In the genomic region with DNA sequence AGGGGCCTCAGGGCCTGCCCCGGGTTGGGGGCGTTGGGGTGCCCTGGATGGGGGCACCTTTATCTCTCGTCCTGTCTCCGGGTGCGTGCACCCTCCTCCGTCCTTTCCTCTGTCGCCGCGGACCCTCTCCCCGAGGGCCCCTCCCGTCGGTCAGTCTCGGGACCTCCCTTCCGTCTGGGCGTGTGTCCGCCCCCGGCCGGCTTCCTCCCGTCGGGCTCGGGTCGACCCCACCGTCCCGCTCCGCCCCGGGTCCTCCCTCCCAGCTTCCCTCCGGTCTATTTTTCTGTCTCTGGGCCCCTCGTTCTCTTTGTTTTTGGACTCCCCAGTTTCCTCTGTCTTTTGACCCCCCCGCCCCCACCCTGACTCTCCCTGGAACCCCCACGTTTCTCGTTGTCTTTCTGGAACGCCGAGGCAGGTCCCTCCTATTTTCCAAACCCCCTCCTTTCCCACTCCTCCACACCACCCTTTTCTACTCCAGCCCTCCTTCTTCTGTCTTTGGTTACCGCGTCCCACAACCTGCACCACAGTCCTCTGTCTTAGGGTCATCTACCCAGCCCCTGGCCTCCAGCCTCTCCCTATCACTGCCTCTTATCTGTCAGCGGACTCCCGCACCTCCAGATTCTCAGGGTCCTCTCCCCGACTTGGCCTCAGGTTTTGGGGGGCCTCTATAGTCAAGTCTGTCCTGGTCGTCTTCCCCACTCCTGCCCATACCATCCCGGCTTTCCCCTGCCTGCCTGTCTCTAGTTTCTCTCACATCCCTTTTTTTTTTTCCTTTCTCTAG, we compare ENCODE assay signal across 8 cellular contexts. TPM values are rescaled to one million over a fixed set of nuclear protein-coding genes. Genes with fewer than 3 reads are reported as not detected.
DNase-seq lines count a peak whose midpoint lies in the region; ATAC-seq and TF ChIP-seq lines count a peak whose summit lies in the region.

No MANE protein-coding gene starts in this region.

- DNase-seq in NCI-H345 (lab: John Stamatoyannopoulos, UW) (peak; percentile 39), NCI-H345 treated with DMSO at 0.1 percent for 48 hours (lab: John Stamatoyannopoulos, UW; ENCODE audit: unreplicated experiment) (no peak), NCI-H69 (lab: John Stamatoyannopoulos, UW) (peak; percentile 60), caudate nucleus (lab: John Stamatoyannopoulos, UW) (peak in 4 of 61 donors; percentile 26 to 63 (median 32)), SKM-1 treated with dmso at 0.1 percent for 144 hours (lab: John Stamatoyannopoulos, UW; ENCODE audit: unreplicated experiment) (no peak)

- no peaks in the 10 kb centered on the region for H3K27me3 ChIP-seq in liver (ENCODE audit: control insufficient read depth in 4 of 4, insufficient read depth in 4 of 4, low read length in 3 of 4)

- 7% methylated on average over 40 of the region's 40 CpGs for WGBS in liver

- peaks cover 0 to 5% (median 3%) of the 10 kb centered on the region in 4 donors for H3K36me3 ChIP-seq in liver (ENCODE audit: control insufficient read depth in 4 of 4, insufficient read depth in 3 of 4, low read depth in 1 of 4, low read length in 3 of 4)

- TF ChIP-seq RAD21 in liver (IDR thresholded peaks at IDR 0.05), result no peak

- H3K9me3 ChIP-seq in liver (ENCODE audit: control insufficient read depth in 4 of 4, low read length in 3 of 4), result no peaks in the 10 kb centered on the region

- H3K4me1 ChIP-seq in liver (ENCODE audit: control insufficient read depth in 4 of 4, insufficient read depth in 4 of 4, low read length in 3 of 4), result peaks cover 30 to 58% (median 54%) of the 10 kb centered on the region in 4 donors

- H3K4me3 ChIP-seq in liver (ENCODE audit: low read depth in 1 of 3, low read length in 3 of 3), result peak overlapping the region; percentile 74 to 89 (median 88)

- no peak for TF ChIP-seq CTCF in liver (IDR thresholded peaks at IDR 0.05; ENCODE audit: low read depth, low read length, missing input control)

- no peak for ATAC-seq in GM21447 (IDR thresholded peaks at IDR 0.05; ENCODE audit: unreplicated experiment)

- peak overlapping the region; percentile 36 for H3K9ac ChIP-seq in liver (ENCODE audit: low read depth in 1 of 2, low read length in 2 of 2)

- H3K27ac ChIP-seq in caudate nucleus (ENCODE audit: low read depth, low read length) (peak overlapping the region; percentile 85), liver (ENCODE audit: low read depth in 1 of 2, low read length in 2 of 2) (peak overlapping the region; percentile 62 to 89), temporal lobe (ENCODE audit: low read depth, low read length) (peak overlapping the region; percentile 95)

TF ChIP-seq in liver, 16 proteins besides CTCF, POLR2A, EP300 and RAD21:
- TF ChIP-seq HNF4A (conservative IDR thresholded peaks at IDR 0.05) (no peak), GABPA (IDR thresholded peaks at IDR 0.05 in 1 of 2, conservative IDR thresholded peaks at IDR 0.05 in 1 of 2) (no peak), RXRA (IDR thresholded peaks at IDR 0.05) (no peak), FOXA2 (IDR thresholded peaks at IDR 0.05) (no peak), YY1 (IDR thresholded peaks at IDR 0.05) (no peak), TAF1 (conservative IDR thresholded peaks at IDR 0.05) (no peak), SP1 (IDR thresholded peaks at IDR 0.05) (no peak), NR2F2 (IDR thresholded peaks at IDR 0.05) (peak; percentile 50)
- TF ChIP-seq, protein P1, sequence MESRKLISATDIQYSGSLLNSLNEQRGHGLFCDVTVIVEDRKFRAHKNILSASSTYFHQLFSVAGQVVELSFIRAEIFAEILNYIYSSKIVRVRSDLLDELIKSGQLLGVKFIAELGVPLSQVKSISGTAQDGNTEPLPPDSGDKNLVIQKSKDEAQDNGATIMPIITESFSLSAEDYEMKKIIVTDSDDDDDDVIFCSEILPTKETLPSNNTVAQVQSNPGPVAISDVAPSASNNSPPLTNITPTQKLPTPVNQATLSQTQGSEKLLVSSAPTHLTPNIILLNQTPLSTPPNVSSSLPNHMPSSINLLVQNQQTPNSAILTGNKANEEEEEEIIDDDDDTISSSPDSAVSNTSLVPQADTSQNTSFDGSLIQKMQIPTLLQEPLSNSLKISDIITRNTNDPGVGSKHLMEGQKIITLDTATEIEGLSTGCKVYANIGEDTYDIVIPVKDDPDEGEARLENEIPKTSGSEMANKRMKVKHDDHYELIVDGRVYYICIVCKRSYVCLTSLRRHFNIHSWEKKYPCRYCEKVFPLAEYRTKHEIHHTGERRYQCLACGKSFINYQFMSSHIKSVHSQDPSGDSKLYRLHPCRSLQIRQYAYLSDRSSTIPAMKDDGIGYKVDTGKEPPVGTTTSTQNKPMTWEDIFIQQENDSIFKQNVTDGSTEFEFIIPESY (IDR thresholded peaks at IDR 0.05), result no peak
TF ChIP-seq in liver: peak in this region for 1.

RNA-seq across cellular contexts. Expression of a gene that starts 0.8 kb away (rescaled TPM):
- total RNA-seq in liver (10 to 100 TPM; 34.8 to 56.3 TPM), temporal lobe (34.9 TPM)
- 10 to 100 TPM; 45.2 to 50.2 TPM for polyA plus RNA-seq in liver

RNA-seq across cellular contexts. Expression of a gene that starts 21.7 kb away (rescaled TPM):
- 1 to 10 TPM; 5.5 to 9.0 TPM for total RNA-seq in liver
- 10 to 100 TPM; 16.8 to 16.9 TPM for polyA plus RNA-seq in liver
- 9.8 TPM for total RNA-seq in temporal lobe

RNA-seq across cellular contexts. Expression of a gene that starts 24.4 kb away (rescaled TPM):
- total RNA-seq in liver (under 1 TPM in 1 of 2 donors, not detected in 1; 0.42 TPM), temporal lobe (0.74 TPM)
- polyA plus RNA-seq in liver, result under 1 TPM in 1 of 2 donors, not detected in 1; 0.44 TPM

RNA-seq across cellular contexts. Expression of a gene that starts 48.7 kb away (rescaled TPM):
- total RNA-seq in liver, result 10 to 100 TPM; 11.8 to 27.1 TPM
- polyA plus RNA-seq in liver, result 10 to 100 TPM; 12.4 to 21.6 TPM
- 11.3 TPM for total RNA-seq in temporal lobe

RNA-seq across cellular contexts. Expression of a gene that starts 49.5 kb away (rescaled TPM):
- total RNA-seq in liver (1 to 10 TPM in 1 of 2 donors, under 1 TPM in 1; 0.93 to 1.8 TPM), temporal lobe (0.74 TPM)
- 1 to 10 TPM; 4.2 to 7.7 TPM for polyA plus RNA-seq in liver

Comparison
In these comparisons a context has a peak if more than half of its experiments do, and no peak if none do; other contexts are left out.
1. DNase-seq: peak in NCI-H345 (single experiment) and NCI-H69 (single experiment); none in NCI-H345 treated with DMSO at 0.1 percent for 48 hours (single experiment) and SKM-1 treated with dmso at 0.1 percent for 144 hours (single experiment).
2. Peak in every context shown above with its lines, with median percentiles within 50 percentile points of each other: H3K27ac ChIP-seq.